15 cellular contexts compared by ENCODE assay signal in genomic region chr20:36860339-36860738, GRCh38. TPM values are rescaled to one million over a fixed set of nuclear protein-coding genes. Genes with fewer than 3 reads are reported as not detected.
DNase-seq lines count a peak whose midpoint lies in the region; ATAC-seq and TF ChIP-seq lines count a peak whose summit lies in the region.
"Had no signal": no experiment of that assay in that cellular context is flagged by ENCODE, and none has a peak within 500 bp of the region (broad histone marks: within the 10 kb centered on the region; RNA-seq: fewer than 3 reads in every experiment).

No MANE protein-coding gene starts in this region.

- no peaks in the 10 kb centered on the region for H3K9me3 ChIP-seq in CD4-positive, CD25-positive, alpha-beta regulatory T cell (ENCODE audit: control insufficient read depth in 2 of 2, low read length in 2 of 2)
- no peaks in the 10 kb centered on the region for H3K9me3 ChIP-seq in Panc1 (ENCODE audit: control insufficient read depth, insufficient read depth, low read depth, low read length)
- H3K9me3 ChIP-seq in esophagus squamous epithelium, result no peaks in the 10 kb centered on the region
- H3K9me3 ChIP-seq in sigmoid colon, result no peaks in the 10 kb centered on the region
- H3K9me3 ChIP-seq: colonic mucosa, ovary had no signal

- H3K4me1 ChIP-seq in CD4-positive, CD25-positive, alpha-beta regulatory T cell (ENCODE audit: control insufficient read depth, insufficient read depth, low read length, poor library complexity, severe bottlenecking), result peaks cover 9% of the 10 kb centered on the region
- peaks cover 45% of the 10 kb centered on the region for H3K4me1 ChIP-seq in Panc1 (ENCODE audit: control insufficient read depth, insufficient read depth, low read length)
- H3K4me1 ChIP-seq in esophagus squamous epithelium, result peaks cover 50 to 82% (median 68%) of the 10 kb centered on the region in 3 donors
- peaks cover 0 to 77% (median 77%) of the 10 kb centered on the region in 4 donors for H3K4me1 ChIP-seq in sigmoid colon

- no peak for TF ChIP-seq EP300 in sigmoid colon (IDR thresholded peaks at IDR 0.05)

- no TSS peak for BruUV-seq in Panc1 (replicated peaks; lab: Mats Ljungman, UMichigan)

- H3K4me1 Mint-ChIP-seq in CD4-positive, CD25-positive, alpha-beta regulatory T cell, result peaks cover 0 to 29% (median 14%) of the 10 kb centered on the region in 4 donors

- intact Hi-C loops in Panc1 (cut with micrococcal nuclease; ENCODE audit: unreplicated experiment), result no loop called here
- intact Hi-C loops in esophagus squamous epithelium (cut with DNase I), result loop anchor here (10.0 kb wide), 1 partner anchor 246 kb away; no protein-coding TSS in a partner anchor
- intact Hi-C loops in sigmoid colon (cut with DNase I), result loop anchor here (5.0 to 10.0 kb wide), 5 partner anchors 46 to 396 kb away; partner anchors contain the start of genes DSN1, NDRG3 and RAB5IF

- WGBS in esophagus squamous epithelium, 2 donors, result 71 to 77% methylated on average over 3 to 5 of the region's 5 CpGs
- WGBS in sigmoid colon, 2 donors, result 80 to 82% methylated on average over 5 of the region's 5 CpGs

- DNase-seq in CD4-positive, CD25-positive, alpha-beta regulatory T cell, result no peak
- DNase-seq in Panc1 (ENCODE audit: low read depth, low spot score), result no peak
- no peak for DNase-seq in esophagus squamous epithelium (lab: John Stamatoyannopoulos, UW)
- no peak for DNase-seq in sigmoid colon
- no peak for DNase-seq in DMS53 treated with DMSO at 0.1 percent for 48 hours (lab: John Stamatoyannopoulos, UW; ENCODE audit: unreplicated experiment)
- DNase-seq in iPS-NIHi11 (ENCODE audit: low spot score), result no peak
- DNase-seq: activated CD8-positive, alpha-beta T cell treated with anti-CD3 and anti-CD28 coated beads for 36 hours; colonic mucosa; NCI-H1694 treated with DMSO at 0.1 percent for 48 hours; ovary; stimulated activated CD4-positive, alpha-beta T cell treated with anti-CD3 and anti-CD28 coated beads, Interleukin-1b, Interleukin-23, amount 100 ng/mL, for 48 hours had no signal

- TF ChIP-seq CTCF in Panc1 (IDR thresholded peaks at IDR 0.05) (no peak), esophagus squamous epithelium (IDR thresholded peaks at IDR 0.05) (no peak), sigmoid colon (IDR thresholded peaks at IDR 0.05) (no peak)

- H3K27me3 ChIP-seq in CD4-positive, CD25-positive, alpha-beta regulatory T cell (ENCODE audit: control insufficient read depth, insufficient read depth, low read length), result no peaks in the 10 kb centered on the region
- no peaks in the 10 kb centered on the region for H3K27me3 ChIP-seq in Panc1 (ENCODE audit: control insufficient read depth, insufficient read depth, low read length)
- no peaks in the 10 kb centered on the region for H3K27me3 ChIP-seq in esophagus squamous epithelium
- H3K27me3 ChIP-seq in sigmoid colon, result no peaks in the 10 kb centered on the region
- H3K27me3 ChIP-seq: colonic mucosa, ovary had no signal

- no peak overlapping the region for H3K27ac Mint-ChIP-seq in CD4-positive, CD25-positive, alpha-beta regulatory T cell
- H3K27ac Mint-ChIP-seq: activated CD8-positive, alpha-beta T cell treated with anti-CD3 and anti-CD28 coated beads for 36 hours; GM23338 had no signal

- no peaks in the 10 kb centered on the region for H3K36me3 ChIP-seq in CD4-positive, CD25-positive, alpha-beta regulatory T cell (ENCODE audit: control insufficient read depth, insufficient read depth, low read length)
- H3K36me3 ChIP-seq in Panc1 (ENCODE audit: control insufficient read depth, insufficient read depth, low read length) (no peaks in the 10 kb centered on the region), esophagus squamous epithelium (peaks cover 0 to 16% (median 0%) of the 10 kb centered on the region in 3 donors), sigmoid colon (no peaks in the 10 kb centered on the region)
- H3K36me3 ChIP-seq: colonic mucosa, ovary had no signal

- peak overlapping the region in 3 of 4 donors; percentile 3 to 65 (median 9) for H3K4me3 Mint-ChIP-seq in CD4-positive, CD25-positive, alpha-beta regulatory T cell
- H3K4me3 Mint-ChIP-seq: activated CD8-positive, alpha-beta T cell treated with anti-CD3 and anti-CD28 coated beads for 36 hours; GM23338 had no signal

- no peak for ATAC-seq in CD4-positive, CD25-positive, alpha-beta regulatory T cell (ENCODE audit: low read depth in 2 of 2)
- ATAC-seq in Panc1 (no peak), HG03175 (IDR thresholded peaks at IDR 0.05; ENCODE audit: unreplicated experiment) (no peak), HG03342 (IDR thresholded peaks at IDR 0.05; ENCODE audit: unreplicated experiment) (no peak)
- ATAC-seq: activated CD8-positive, alpha-beta T cell treated with anti-CD3 and anti-CD28 coated beads for 36 hours; GM23338 had no signal

- CTCF ChIA-PET in Panc1 (lab: Charles Lee), result no interaction called here

- TF ChIP-seq POLR2A in esophagus squamous epithelium (IDR thresholded peaks at IDR 0.05) (no peak), sigmoid colon (IDR thresholded peaks at IDR 0.05) (no peak)

- POLR2A ChIA-PET in Panc1 (lab: Charles Lee), result interaction anchor here (0.6 kb wide), 1 partner anchor 65 kb away, joined by 4 read pairs; no protein-coding TSS in a partner anchor

- no peaks in the 10 kb centered on the region for H3K9me3 Mint-ChIP-seq in CD4-positive, CD25-positive, alpha-beta regulatory T cell
- H3K9me3 Mint-ChIP-seq: activated CD8-positive, alpha-beta T cell treated with anti-CD3 and anti-CD28 coated beads for 36 hours; GM23338 had no signal

- no peak overlapping the region for H3K4me3 ChIP-seq in CD4-positive, CD25-positive, alpha-beta regulatory T cell (ENCODE audit: low read depth, low read length)
- H3K4me3 ChIP-seq in Panc1 (ENCODE audit: low read depth in 2 of 2, low read length in 2 of 2), result no peak overlapping the region; a peak in 1 of 4 replicates
- peak overlapping the region in 1 of 4 donors; percentile 89 for H3K4me3 ChIP-seq in esophagus squamous epithelium
- H3K4me3 ChIP-seq in sigmoid colon, result peak overlapping the region in 1 of 4 donors; percentile 69
- H3K4me3 ChIP-seq: colonic mucosa, ovary had no signal

- in situ Hi-C loops in Panc1 (cut with HindIII; ENCODE audit: low pct_unique_long_range_greater_than_20kb, low sequenced_read_pairs), result no loop called here

- no peak overlapping the region for H3K27ac ChIP-seq in CD4-positive, CD25-positive, alpha-beta regulatory T cell (ENCODE audit: insufficient read depth, low read length, poor library complexity, severe bottlenecking)
- H3K27ac ChIP-seq in Panc1 (ENCODE audit: low read length) (peak overlapping the region; percentile 94), esophagus squamous epithelium (peak overlapping the region in 3 of 4 donors; percentile 90 to 96 (median 95)), sigmoid colon (peak overlapping the region; percentile 96 to 99 (median 98))
- H3K27ac ChIP-seq: colonic mucosa had no signal

- no peaks in the 10 kb centered on the region for H3K36me3 Mint-ChIP-seq in CD4-positive, CD25-positive, alpha-beta regulatory T cell

- peaks cover 46% of the 10 kb centered on the region for H3K27me3 Mint-ChIP-seq in CD4-positive, CD25-positive, alpha-beta regulatory T cell

RNA-seq across cellular contexts. Expression of gene TLDC2, which starts 15.6 kb away (rescaled TPM):
- total RNA-seq in CD4-positive, CD25-positive, alpha-beta regulatory T cell, result not detected
- under 1 TPM; 0.32 to 0.57 (median 0.41) TPM for polyA plus RNA-seq in CD4-positive, CD25-positive, alpha-beta regulatory T cell
- not detected for total RNA-seq in Panc1 (2021; ENCODE audit: unreplicated experiment)
- polyA plus RNA-seq in Panc1 (2012; ENCODE audit: insufficient read length), result not detected
- total RNA-seq in esophagus squamous epithelium, result 1 to 10 TPM in 1 of 4 donors, under 1 TPM in 1, not detected in 2; 0.53 to 1.1 TPM
- under 1 TPM in 1 of 4 donors, not detected in 3; 0.36 TPM for total RNA-seq in sigmoid colon
- 10 to 100 TPM; 14.6 to 25.8 (median 24.3) TPM for polyA plus RNA-seq in sigmoid colon
- total RNA-seq: activated CD8-positive, alpha-beta T cell treated with anti-CD3 and anti-CD28 coated beads for 36 hours; fibroblast of villous mesenchyme had no signal
